15 cellular contexts compared by ENCODE assay signal in genomic region chr15:50166216-50166615, GRCh38. TPM values are rescaled to one million over a fixed set of nuclear protein-coding genes. Genes with fewer than 3 reads are reported as not detected.
DNase-seq lines count a peak whose midpoint lies in the region; ATAC-seq, FAIRE-seq and TF ChIP-seq lines count a peak whose summit lies in the region.
"Had no signal": no experiment of that assay in that cellular context is flagged by ENCODE, and none has a peak within 500 bp of the region (broad histone marks: within the 10 kb centered on the region; RNA-seq: fewer than 3 reads in every experiment).

No MANE protein-coding gene starts in this region.

- CTCF ChIA-PET in AG04449 (lab: Yijun Ruan, JAX), result interaction anchor here (0.6 to 1.5 kb wide), 2 partner anchors 10 to 17 kb away, joined by 3 to 4 read pairs; no protein-coding TSS in a partner anchor

- H3K27ac ChIP-seq in foreskin keratinocyte, result peak overlapping the region; percentile 16

- ATAC-seq in foreskin keratinocyte, result peak; percentile 95

- no peak for FAIRE-seq in H54 (lab: Jason Lieb, UNC)
- FAIRE-seq: kidney had no signal

- TF ChIP-seq CTCF in AG04449 (IDR thresholded peaks at IDR 0.05; ENCODE audit: insufficient read depth, low read length, missing control alignments), result no peak
- peak; percentile 32 for TF ChIP-seq CTCF in foreskin keratinocyte (conservative IDR thresholded peaks at IDR 0.05)

- TF ChIP-seq POLR2A in H54 (IDR thresholded peaks at IDR 0.05; ENCODE audit: low read depth, low read length), result no peak

- POLR2A ChIA-PET in AG04449 (lab: Yijun Ruan, JAX), result interaction anchor here (0.5 kb wide), 1 partner anchor 18 kb away, joined by 3 read pairs; no protein-coding TSS in a partner anchor

- no peaks in the 10 kb centered on the region for H3K4me1 ChIP-seq in foreskin keratinocyte

- no peaks in the 10 kb centered on the region for H3K27me3 ChIP-seq in foreskin keratinocyte

- no peak overlapping the region for H3K4me3 ChIP-seq in AG04449 (ENCODE audit: low read depth, low read length)

- DNase-seq in AG04449 (ENCODE audit: low read depth, low spot score) (peak; percentile 49), H54 (ENCODE audit: insufficient read length, low spot score) (peak; percentile 17), amniotic epithelial cell (ENCODE audit: low read depth) (peak; percentile 90), foreskin keratinocyte (peak; percentile 65 to 86), NCI-H1436 treated with DMSO at 0.1 percent for 48 hours (lab: John Stamatoyannopoulos, UW) (no peak), retina (no peak), NCI-H2029 (lab: John Stamatoyannopoulos, UW) (no peak)
- no peak for DNase-seq in activated T-cell treated with anti-CD3 and anti-CD28 coated beads, Interleukin-2, amount 50 U/mL, for 1 hour
- DNase-seq: aorta; CD4-positive, CD25-positive, alpha-beta regulatory T cell; kidney; T1000 had no signal

RNA-seq across cellular contexts. Expression of gene SLC27A2, which starts 15.8 kb away (rescaled TPM):
- total RNA-seq in foreskin keratinocyte, result 0.07 and 0.11 TPM in 2 replicates
- polyA plus RNA-seq in foreskin keratinocyte, result 0.03 and 0.10 TPM in 2 replicates

RNA-seq across cellular contexts. Expression of gene ATP8B4, which starts 47.2 kb away (rescaled TPM):
- not detected in 2 replicates for total RNA-seq in foreskin keratinocyte
- polyA plus RNA-seq in foreskin keratinocyte, result not detected in 2 replicates
- total RNA-seq: epithelial cell of proximal tubule, neural crest cell had no signal
- polyA plus RNA-seq: CD4-positive, CD25-positive, alpha-beta regulatory T cell; IgD-negative memory B cell had no signal

Comparison
In these comparisons a context has a peak if more than half of its experiments do, and no peak if none do; other contexts are left out.
1. DNase-seq: peak in AG04449 (single experiment), H54 (single experiment), amniotic epithelial cell (single experiment) and foreskin keratinocyte (2 of 2); none in NCI-H1436 treated with DMSO at 0.1 percent for 48 hours (single experiment), retina (single experiment), NCI-H2029 (single experiment) and activated T-cell treated with anti-CD3 and anti-CD28 coated beads, Interleukin-2, amount 50 U/mL, for 1 hour (single experiment).